Comparison of ENCODE assay signal across 1 cellular context in genomic region chr16:85136705-85137322, GRCh38.
TF ChIP-seq lines count a peak whose summit lies in the region.

No MANE protein-coding gene starts in this region.

TF ChIP-seq in HepG2, 621 proteins besides CTCF, POLR2A, EP300 and RAD21 (continued from another document and continues in another):
- no peak for TF ChIP-seq GMEB2 (CRISPR knock-in tag; IDR thresholded peaks at IDR 0.05; ENCODE audit: low read depth)
- TF ChIP-seq SALL2 (CRISPR knock-in tag; IDR thresholded peaks at IDR 0.05), result no peak; the same call in 1 of the 2 replicates
- TF ChIP-seq ZNF562 (CRISPR knock-in tag; IDR thresholded peaks at IDR 0.05; ENCODE audit: borderline replicate concordance), result no peak
- peak; percentile 37; the same call in 1 of the 2 replicates for TF ChIP-seq THAP8 (CRISPR knock-in tag; IDR thresholded peaks at IDR 0.05; ENCODE audit: borderline replicate concordance)
- no peak for TF ChIP-seq KIAA2018 (CRISPR knock-in tag; IDR thresholded peaks at IDR 0.05; ENCODE audit: borderline replicate concordance)
- no peak for TF ChIP-seq ZNF597 (CRISPR knock-in tag; IDR thresholded peaks at IDR 0.05)
- no peak for TF ChIP-seq PLRG1 (conservative IDR thresholded peaks at IDR 0.05)
- peak; percentile 87 for TF ChIP-seq ZNF678 (CRISPR knock-in tag; IDR thresholded peaks at IDR 0.05)
- no peak for TF ChIP-seq ZNF326 (CRISPR knock-in tag; IDR thresholded peaks at IDR 0.05; ENCODE audit: borderline replicate concordance)
- no peak for TF ChIP-seq NFE2L2 (IDR thresholded peaks at IDR 0.05; ENCODE audit: low read length)
- peak; percentile 98 for TF ChIP-seq RFX5 (IDR thresholded peaks at IDR 0.05; ENCODE audit: low read depth, low read length)
- TF ChIP-seq ZNF674 (CRISPR knock-in tag; IDR thresholded peaks at IDR 0.05; ENCODE audit: low read depth), result no peak
- TF ChIP-seq ZNF101 (CRISPR knock-in tag; IDR thresholded peaks at IDR 0.05; ENCODE audit: borderline replicate concordance, low read depth), result no peak
- TF ChIP-seq TIGD3 (CRISPR knock-in tag; IDR thresholded peaks at IDR 0.05; ENCODE audit: borderline replicate concordance), result peak; percentile 86; the same call in 1 of the 2 replicates
- TF ChIP-seq FOXK2 (IDR thresholded peaks at IDR 0.05), result no peak
- peak; percentile 83; the same call in 1 of the 2 replicates for TF ChIP-seq SP140L (CRISPR knock-in tag; IDR thresholded peaks at IDR 0.05; ENCODE audit: borderline replicate concordance)
- TF ChIP-seq HNF1A (IDR thresholded peaks at IDR 0.05; ENCODE audit: low read depth), result no peak; the same call in 1 of the 2 replicates
- 0 out of 2 replicates have a peak, but pooled peaks have one; percentile 37 for TF ChIP-seq HNF1A (CRISPR knock-in tag; IDR thresholded peaks at IDR 0.05; ENCODE audit: borderline replicate concordance)
- peak; percentile 56; the same call in 1 of the 2 replicates for TF ChIP-seq HNF1B (CRISPR knock-in tag; IDR thresholded peaks at IDR 0.05)
- TF ChIP-seq ZNF550 (CRISPR knock-in tag; IDR thresholded peaks at IDR 0.05; ENCODE audit: borderline replicate concordance), result no peak; the same call in 1 of the 2 replicates
- no peak; the same call in 1 of the 2 replicates for TF ChIP-seq YEATS2 (CRISPR knock-in tag; IDR thresholded peaks at IDR 0.05; ENCODE audit: borderline replicate concordance)
- no peak for TF ChIP-seq MTF2 (CRISPR knock-in tag; IDR thresholded peaks at IDR 0.05; ENCODE audit: borderline replicate concordance)
- TF ChIP-seq SIN3A (IDR thresholded peaks at IDR 0.05; ENCODE audit: borderline replicate concordance, low read depth, low read length), result 0 out of 2 replicates have a peak, but pooled peaks have one; percentile 20
- no peak for TF ChIP-seq CBX2 (IDR thresholded peaks at IDR 0.05; ENCODE audit: low read depth, low read length)
- no peak for TF ChIP-seq CBX2 (CRISPR knock-in tag; IDR thresholded peaks at IDR 0.05; ENCODE audit: low read depth)
- TF ChIP-seq SRSF9 (IDR thresholded peaks at IDR 0.05; ENCODE audit: borderline replicate concordance, insufficient read depth, low read depth, low read length, poor library complexity, severe bottlenecking), result no peak
- 0 out of 2 replicates have a peak, but pooled peaks have one; percentile 86 for TF ChIP-seq ZNF780A (CRISPR knock-in tag; IDR thresholded peaks at IDR 0.05)
- TF ChIP-seq GLMP (CRISPR knock-in tag; IDR thresholded peaks at IDR 0.05; ENCODE audit: borderline replicate concordance), result 0 out of 2 replicates have a peak, but pooled peaks have one; percentile 81
- TF ChIP-seq HOMEZ (CRISPR knock-in tag; IDR thresholded peaks at IDR 0.05; ENCODE audit: low read depth), result peak; percentile 81
- no peak for TF ChIP-seq DBP (CRISPR knock-in tag; IDR thresholded peaks at IDR 0.05; ENCODE audit: not compliant biosample characterization)
- TF ChIP-seq ZNF333 (CRISPR knock-in tag; IDR thresholded peaks at IDR 0.05; ENCODE audit: borderline replicate concordance), result 0 out of 2 replicates have a peak, but pooled peaks have one; percentile 61
- no peak for TF ChIP-seq ZNF367 (CRISPR knock-in tag; IDR thresholded peaks at IDR 0.05; ENCODE audit: borderline replicate concordance)
